22 cellular contexts compared by ENCODE assay signal in the genomic region with DNA sequence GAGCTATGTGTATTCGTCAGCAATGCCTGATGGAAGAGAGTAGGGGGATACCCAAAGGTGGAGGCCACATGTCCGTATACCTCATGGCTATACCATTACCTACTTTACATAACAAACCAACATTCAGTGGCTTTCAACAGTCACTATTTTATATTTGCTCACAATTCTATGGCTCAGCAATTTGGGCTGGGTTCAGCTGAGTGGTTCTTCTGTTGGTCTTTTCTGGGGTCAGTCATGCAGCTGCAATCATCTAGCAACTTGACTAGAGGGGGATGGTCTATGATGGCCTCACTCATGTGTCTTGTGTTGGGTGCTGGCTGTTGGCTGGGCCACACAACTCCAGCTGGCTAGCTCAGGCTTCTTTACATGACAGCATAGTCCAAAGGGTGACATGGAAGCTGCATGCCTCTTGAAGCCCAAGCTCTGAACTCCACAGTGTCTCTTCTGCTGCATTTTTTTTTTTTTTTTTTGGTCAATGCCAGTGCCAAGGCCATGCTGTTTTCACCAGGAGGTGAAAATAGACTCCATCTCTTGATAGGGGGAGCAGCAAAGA.
"Had no signal": no experiment of that assay in that cellular context is flagged by ENCODE, and none has a peak within 500 bp of the region (broad histone marks: within the 10 kb centered on the region; RNA-seq: fewer than 3 reads in every experiment).

No MANE protein-coding gene starts in this region.

- ATAC-seq: activated CD4-positive, alpha-beta T cell treated with anti-CD3 and anti-CD28 coated beads for 36 hours; left cardiac atrium; left ventricle myocardium superior; T-cell had no signal

- H3K36me3 ChIP-seq: colonic mucosa had no signal

- H3K27ac Mint-ChIP-seq: activated CD4-positive, alpha-beta T cell treated with anti-CD3 and anti-CD28 coated beads for 36 hours; activated naive CD4-positive, alpha-beta T cell treated with anti-CD3 and anti-CD28 coated beads, Interleukin-2, amount 10 ng/mL, durations not matched to agents 7 days and 5 days; activated T-cell treated with anti-CD3 and anti-CD28 coated beads, Interleukin-2, amount 50 U/mL, for 24 hours had no signal

- H3K4me3 Mint-ChIP-seq: activated CD4-positive, alpha-beta T cell treated with anti-CD3 and anti-CD28 coated beads for 36 hours; activated naive CD4-positive, alpha-beta T cell treated with anti-CD3 and anti-CD28 coated beads, Interleukin-2, amount 10 ng/mL, durations not matched to agents 7 days and 5 days; activated T-cell treated with anti-CD3 and anti-CD28 coated beads, Interleukin-2, amount 50 U/mL, for 24 hours; neural crest cell; T-cell had no signal

- H3K9me3 ChIP-seq: colonic mucosa had no signal

- FAIRE-seq: bronchial epithelial cell, frontal cortex, keratinocyte had no signal

- DNase-seq: activated CD4-positive, alpha-beta T cell treated with anti-CD3 and anti-CD28 coated beads for 36 hours; activated CD4-positive, CD25-positive, alpha-beta regulatory T cell; activated CD8-positive, alpha-beta memory T cell treated with anti-CD3 and anti-CD28 coated beads for 24 hours; activated CD8-positive, alpha-beta memory T cell treated with anti-CD3 and anti-CD28 coated beads, Interleukin-2, amount 50 U/mL, for 48 hours; activated gamma-delta T cell; activated naive CD4-positive, alpha-beta T cell treated with anti-CD3 and anti-CD28 coated beads, Interleukin-2, amount 10 ng/mL, durations not matched to agents 7 days and 5 days; activated T-cell treated with anti-CD3 and anti-CD28 coated beads, Interleukin-2, amount 50 U/mL, for 24 hours; colonic mucosa; effector CD8-positive, alpha-beta T cell; left cardiac atrium; left ventricle myocardium superior; nucleus accumbens; spleen; stimulated activated naive CD4-positive, alpha-beta T cell treated with Interleukin-2 at 50 U/mL for 16 hours; T-cell had no signal

- H3K27ac ChIP-seq: colonic mucosa, parathyroid adenoma, right atrium auricular region, tibial nerve had no signal

- H3K27me3 ChIP-seq: colonic mucosa, right atrium auricular region, spleen, tibial nerve had no signal

- H3K9ac ChIP-seq: parathyroid adenoma had no signal

- H3K4me3 ChIP-seq: colonic mucosa, right atrium auricular region, spleen, tibial nerve had no signal

- H2AFZ ChIP-seq: parathyroid adenoma had no signal

- H3K9me3 Mint-ChIP-seq: neural crest cell had no signal

- H3K4me1 ChIP-seq: parathyroid adenoma had no signal

- H3K27me3 Mint-ChIP-seq: activated CD4-positive, alpha-beta T cell treated with anti-CD3 and anti-CD28 coated beads for 36 hours; activated T-cell treated with anti-CD3 and anti-CD28 coated beads, Interleukin-2, amount 50 U/mL, for 24 hours; T-cell had no signal
